13 cellular contexts compared by ENCODE assay signal in the genomic region with DNA sequence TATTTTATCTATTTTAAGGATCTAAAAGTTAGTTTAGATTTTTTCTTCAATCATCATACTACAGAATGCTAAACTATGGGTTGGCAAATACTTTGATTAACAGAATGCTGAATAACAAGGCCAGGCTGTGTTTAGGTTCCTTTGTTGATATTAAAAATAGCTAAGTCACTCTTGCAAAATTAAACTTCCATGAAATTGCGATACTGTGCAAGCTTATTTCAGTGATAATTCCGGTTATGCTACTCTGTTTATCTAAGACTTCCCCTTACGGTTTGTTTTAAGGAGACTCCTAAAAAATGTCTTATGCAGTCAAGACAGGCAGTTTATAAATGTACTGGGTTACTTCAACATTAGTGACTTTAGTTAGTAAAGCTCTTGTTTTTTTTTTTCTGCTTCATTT. TPM values are rescaled to one million over a fixed set of nuclear protein-coding genes. Genes with fewer than 3 reads are reported as not detected.
DNase-seq lines count a peak whose midpoint lies in the region; ATAC-seq and TF ChIP-seq lines count a peak whose summit lies in the region.
"Had no signal": no experiment of that assay in that cellular context is flagged by ENCODE, and none has a peak within 500 bp of the region (broad histone marks: within the 10 kb centered on the region; RNA-seq: fewer than 3 reads in every experiment).

No MANE protein-coding gene starts in this region.

- H3K27me3 ChIP-seq in GM23248 (replicated peaks; ENCODE audit: insufficient read depth) = no peaks in the 10 kb centered on the region
- H3K27me3 ChIP-seq in PC-3 (ENCODE audit: low read length) = no peaks in the 10 kb centered on the region
- H3K27me3 ChIP-seq in stomach = no peaks in the 10 kb centered on the region
- no peaks in the 10 kb centered on the region for H3K27me3 ChIP-seq in psoas muscle (ENCODE audit: insufficient read depth in 3 of 3, low read length in 2 of 3)
- H3K27me3 ChIP-seq: cardiac muscle cell, foreskin keratinocyte had no signal

- no peak for DNase-seq in GM23248
- DNase-seq in PC-3 = peak; percentile 48
- peak; percentile 96 for DNase-seq in fibroblast of peridontal ligament (ENCODE audit: extremely low read depth)
- DNase-seq in stomach = no peak
- no peak for DNase-seq in psoas muscle
- no peak for DNase-seq in NCI-H2171 (lab: John Stamatoyannopoulos, UW)
- no peak for DNase-seq in NCI-H526 treated with DMSO at 0.1 percent for 48 hours (lab: John Stamatoyannopoulos, UW)
- DNase-seq: activated B cell treated with CpG ODN at 0.5 μM for 24 hours, foreskin keratinocyte had no signal

- peak overlapping the region; percentile 14 for H3K27ac ChIP-seq in GM23248
- H3K27ac ChIP-seq in PC-3 (ENCODE audit: low read length) = no peak overlapping the region
- H3K27ac ChIP-seq in stomach = peak overlapping the region in 4 of 5 donors; percentile 0 to 93 (median 85)
- H3K27ac ChIP-seq in psoas muscle = no peak overlapping the region
- H3K27ac ChIP-seq: cardiac muscle cell, foreskin keratinocyte, neural progenitor cell had no signal

- H4K20me1 ChIP-seq in GM23248 (ENCODE audit: insufficient read depth) (no peaks in the 10 kb centered on the region), PC-3 (ENCODE audit: low read length) (no peaks in the 10 kb centered on the region)

- TF ChIP-seq EP300 in stomach (IDR thresholded peaks at IDR 0.05) = no peak

- in situ Hi-C loops in GM23248 (cut with MboI) = no loop called here

- TF ChIP-seq CTCF in PC-3 (conservative IDR thresholded peaks at IDR 0.05; ENCODE audit: low read depth, low read length) (no peak), stomach (IDR thresholded peaks at IDR 0.05) (no peak), psoas muscle (IDR thresholded peaks at IDR 0.05) (no peak)

- H3F3A ChIP-seq in GM23248 (ENCODE audit: insufficient read depth) = peaks cover 22% of the 10 kb centered on the region
- no peaks in the 10 kb centered on the region for H3F3A ChIP-seq in PC-3 (ENCODE audit: low read length, unreplicated experiment)

- peaks cover 73% of the 10 kb centered on the region for H3K79me2 ChIP-seq in GM23248 (ENCODE audit: insufficient read depth)
- peaks cover 49% of the 10 kb centered on the region for H3K79me2 ChIP-seq in PC-3 (ENCODE audit: low read length)

- H3K36me3 ChIP-seq in GM23248 (ENCODE audit: low read depth) = no peaks in the 10 kb centered on the region
- no peaks in the 10 kb centered on the region for H3K36me3 ChIP-seq in PC-3 (ENCODE audit: low read depth, low read length)
- H3K36me3 ChIP-seq in stomach = no peaks in the 10 kb centered on the region
- no peaks in the 10 kb centered on the region for H3K36me3 ChIP-seq in psoas muscle (ENCODE audit: insufficient read depth in 1 of 2, low read depth in 1 of 2)
- H3K36me3 ChIP-seq: cardiac muscle cell, neural progenitor cell had no signal

- TF ChIP-seq POLR2A in stomach (IDR thresholded peaks at IDR 0.05) = no peak

- H3K4me1 ChIP-seq in GM23248 (ENCODE audit: insufficient read depth) (peaks cover 16% of the 10 kb centered on the region), PC-3 (ENCODE audit: insufficient read depth, low read length) (peaks cover 21% of the 10 kb centered on the region), stomach (peaks cover 16 to 67% (median 29%) of the 10 kb centered on the region in 4 donors), psoas muscle (peaks cover 9% of the 10 kb centered on the region)

- intact Hi-C loops in PC-3 (cut with micrococcal nuclease) (no loop called here), stomach (cut with DNase I; ENCODE audit: low total_unique reads) (loop anchor here (10.0 kb wide), 1 partner anchor 72 kb away; no protein-coding TSS in a partner anchor), psoas muscle (cut with DNase I) (loop anchor here in 1 of 2 donors (5.0 kb wide), 1 partner anchor 125 kb away; the partner anchor contains the start of gene PANK2)

- ATAC-seq in PC-3 = no peak
- no peak for ATAC-seq in psoas muscle
- ATAC-seq in GM18511 (IDR thresholded peaks at IDR 0.05; ENCODE audit: unreplicated experiment) = no peak
- ATAC-seq: foreskin keratinocyte; stimulated activated memory B cell treated with anti-CD40 and anti-IgM and Interleukin-4, amounts not matched to agents 10 μg/mL and 1 μg/mL and 100 μg/mL, for 72 hours had no signal

- 67 to 72% methylated on average over 3 of the region's 3 CpGs for WGBS in GM23248 (ENCODE audit: low coverage in 1 of 2, low lambda C conversion rate in 2 of 2, missing lambda C conversion rate in 2 of 2), 2 experiments
- 7 to 36% (median 12%) methylated on average over 3 of the region's 3 CpGs for WGBS in stomach, 5 donors
- WGBS in psoas muscle, 3 donors = 55 to 70% (median 69%) methylated on average over 3 of the region's 3 CpGs

- no TSS peak for BruUV-seq in PC-3 (replicated peaks; lab: Mats Ljungman, UMichigan)

- no peaks in the 10 kb centered on the region for H3K9me3 ChIP-seq in GM23248 (ENCODE audit: low read depth)
- no peaks in the 10 kb centered on the region for H3K9me3 ChIP-seq in PC-3 (ENCODE audit: low read length)
- H3K9me3 ChIP-seq in stomach = no peaks in the 10 kb centered on the region
- H3K9me3 ChIP-seq in psoas muscle = no peaks in the 10 kb centered on the region

- H3K9me2 ChIP-seq in GM23248 (ENCODE audit: insufficient read depth) (no peaks in the 10 kb centered on the region), PC-3 (replicated peaks; ENCODE audit: low read length) (no peaks in the 10 kb centered on the region)

- H3K4me2 ChIP-seq in GM23248 (ENCODE audit: unreplicated experiment) = no peak overlapping the region
- peak overlapping the region; percentile 93 for H3K4me2 ChIP-seq in PC-3 (ENCODE audit: low read length)
- H3K4me2 ChIP-seq: neural progenitor cell had no signal

- POLR2A ChIA-PET in PC-3 (lab: Charles Lee; ENCODE audit: unreplicated experiment) = interaction anchor here (0.6 kb wide), 1 partner anchor 70 kb away, joined by 4 read pairs; no protein-coding TSS in a partner anchor

- no peak overlapping the region for H2AFZ ChIP-seq in GM23248
- 0 out of 2 replicates have a peak overlapping the region, but pooled peaks have one; percentile 18 for H2AFZ ChIP-seq in PC-3 (ENCODE audit: low read length)
- H2AFZ ChIP-seq: neural progenitor cell had no signal

- CTCF ChIA-PET in PC-3 (lab: Charles Lee) = no interaction called here

- H3K9ac ChIP-seq in GM23248 (peak overlapping the region; percentile 19; the same call in 1 of the 2 replicates), PC-3 (ENCODE audit: low read length) (no peak overlapping the region)
- H3K9ac ChIP-seq: neural progenitor cell had no signal

- peak overlapping the region; percentile 11; the same call in 1 of the 2 replicates for H3K4me3 ChIP-seq in GM23248
- peak overlapping the region; percentile 96 for H3K4me3 ChIP-seq in PC-3 (ENCODE audit: low read length)
- no peak overlapping the region for H3K4me3 ChIP-seq in stomach
- H3K4me3 ChIP-seq in psoas muscle = no peak overlapping the region
- H3K4me3 ChIP-seq: cardiac muscle cell, neural progenitor cell had no signal

RNA-seq across cellular contexts. Expression of gene RNF24, which starts 2.7 kb away (rescaled TPM):
- total RNA-seq in GM23248 (2014; rRNA removed; shearing (Covaris generic)) = 20.1 and 24.7 TPM in 2 replicates
- 44.8 and 47.4 TPM in 2 replicates for polyA plus RNA-seq in GM23248 (2016; fragmentation: Nextera tagmentation; extraction: Ambion mirVana)
- total RNA-seq in PC-3 (2014; rRNA removed) = 8.2 and 10.5 TPM in 2 replicates
- 10 to 100 TPM in 2 of 5 donors, 1 to 10 TPM in 3; 1.3 to 12.2 (median 7.2) TPM for total RNA-seq in stomach
- polyA plus RNA-seq in stomach = 1 to 10 TPM; 2.2 to 3.7 (median 2.3) TPM
- total RNA-seq in psoas muscle = 1 to 10 TPM; 1.4 to 3.1 (median 2.3) TPM
- 1 to 10 TPM in 2 of 3 donors, under 1 TPM in 1; 0.48 to 1.5 (median 1.3) TPM for polyA plus RNA-seq in psoas muscle

Comparison
In these comparisons a context has a peak if more than half of its experiments do, and no peak if none do; other contexts are left out.
1. DNase-seq: peak in PC-3 (single experiment) and fibroblast of peridontal ligament (single experiment); none in GM23248 (single experiment), stomach (single experiment), psoas muscle (0 of 2), NCI-H2171 (single experiment) and NCI-H526 treated with DMSO at 0.1 percent for 48 hours (single experiment).
2. H3K27ac ChIP-seq: peak in GM23248 (single experiment) and stomach (4 of 5); none in PC-3 (single experiment) and psoas muscle (single experiment).
3. H3K4me3 ChIP-seq: peak in GM23248 (single experiment) and PC-3 (single experiment); none in stomach (0 of 4) and psoas muscle (single experiment).